28 cellular contexts compared by ENCODE assay signal in genomic region chr12:83190631-83191390, GRCh38.
"Had no signal": no experiment of that assay in that cellular context is flagged by ENCODE, and none has a peak within 500 bp of the region (broad histone marks: within the 10 kb centered on the region; RNA-seq: fewer than 3 reads in every experiment).

No MANE protein-coding gene starts in this region.

- FAIRE-seq: astrocyte had no signal

- DNase-seq: activated CD4-positive, alpha-beta T cell treated with anti-CD3 and anti-CD28 coated beads for 36 hours; activated CD4-positive, alpha-beta T cell treated with anti-CD3 and anti-CD28 coated beads, Interleukin-2, amount 10 ng/mL, durations not matched to agents 7 days and 5 days; activated CD4-positive, alpha-beta T cell treated with anti-CD3 and anti-CD28 coated beads, Interleukin-2, amount 50 U/mL, for 48 hours; activated CD8-positive, alpha-beta memory T cell treated with anti-CD3 and anti-CD28 coated beads, Interleukin-2, amount 50 U/mL, for 4 hours; activated naive CD4-positive, alpha-beta T cell treated with anti-CD3 and anti-CD28 coated beads, Interleukin-2, amount 10 ng/mL, durations not matched to agents 7 days and 5 days; activated naive CD8-positive, alpha-beta T cell treated with anti-CD3 and anti-CD28 coated beads, Interleukin-2, amount 50 U/mL, for 24 hours; activated T-cell treated with anti-CD3 and anti-CD28 coated beads for 4 hours; activated T-cell treated with anti-CD3 and anti-CD28 coated beads, Interleukin-2, amount 50 U/mL, for 4 hours; amygdala; body of pancreas; NCI-H1105 treated with DMSO at 0.1 percent for 48 hours; NCI-H1436; NCI-H1694; NCI-H1930; NCI-H2081 treated with DMSO at 0.1 percent for 48 hours; NCI-H345; NCI-H526; NCI-H748 treated with DMSO at 0.1 percent for 48 hours; Right ventricle myocardium superior had no signal

- H3K36me3 Mint-ChIP-seq: activated naive CD4-positive, alpha-beta T cell treated with anti-CD3 and anti-CD28 coated beads, Interleukin-2, amount 10 ng/mL, durations not matched to agents 7 days and 5 days; activated naive CD8-positive, alpha-beta T cell; WTC11 had no signal

- H3K4me1 ChIP-seq: breast epithelium had no signal

- H3K27me3 Mint-ChIP-seq: activated CD4-positive, alpha-beta T cell treated with anti-CD3 and anti-CD28 coated beads for 36 hours; activated CD4-positive, alpha-beta T cell treated with anti-CD3 and anti-CD28 coated beads, Interleukin-2, amount 10 ng/mL, durations not matched to agents 7 days and 5 days; activated naive CD4-positive, alpha-beta T cell treated with anti-CD3 and anti-CD28 coated beads, Interleukin-2, amount 10 ng/mL, durations not matched to agents 7 days and 5 days had no signal

- H3K27me3 ChIP-seq: body of pancreas, breast epithelium had no signal

- H3K36me3 ChIP-seq: breast epithelium had no signal

- ATAC-seq: activated CD4-positive, alpha-beta T cell treated with anti-CD3 and anti-CD28 coated beads for 36 hours; activated CD4-positive, CD25-positive, alpha-beta regulatory T cell treated with anti-CD3 and anti-CD28 coated beads, Interleukin-2, amount 50 U/mL, for 24 hours; activated naive CD8-positive, alpha-beta T cell treated with anti-CD3 and anti-CD28 coated beads, Interleukin-2, amount 50 U/mL, for 24 hours; activated T-cell treated with anti-CD3 and anti-CD28 coated beads, Interleukin-2, amount 50 U/mL, for 4 hours; body of pancreas had no signal

- H3K9me3 ChIP-seq: body of pancreas, breast epithelium had no signal

- H3K4me3 ChIP-seq: body of pancreas, breast epithelium, SK-N-MC had no signal

- H3K27ac ChIP-seq: body of pancreas, breast epithelium, SK-N-MC had no signal

- H3K4me3 Mint-ChIP-seq: activated CD4-positive, alpha-beta T cell treated with anti-CD3 and anti-CD28 coated beads for 36 hours; activated CD4-positive, alpha-beta T cell treated with anti-CD3 and anti-CD28 coated beads, Interleukin-2, amount 10 ng/mL, durations not matched to agents 7 days and 5 days; activated naive CD4-positive, alpha-beta T cell treated with anti-CD3 and anti-CD28 coated beads, Interleukin-2, amount 10 ng/mL, durations not matched to agents 7 days and 5 days; activated naive CD8-positive, alpha-beta T cell; activated naive CD8-positive, alpha-beta T cell treated with anti-CD3 and anti-CD28 coated beads, Interleukin-2, amount 50 U/mL, for 24 hours; activated T-cell treated with anti-CD3 and anti-CD28 coated beads, Interleukin-2, amount 50 U/mL, for 4 hours; activated T-helper 1 cell treated with anti-CD3 and anti-CD28 coated beads, Interleukin-12 subunit alpha, Interleukin-12 subunit beta, Interleukin-2, Interleukin-4 antibody, amounts not matched to agents 30 ng/mL and 10 ng/mL and 1 ng/mL, durations not matched to agents 14 hours and 24 hours and 36 hours; T-helper 1 cell treated with Interleukin-12 subunit alpha and Interleukin-12 subunit beta and Interleukin-4 antibody, amounts not matched to agents 30 μg/mL and 1 μg/mL, for 36 hours; T-helper 2 cell treated with Interferon-gamma antibody and Interleukin-4, amounts not matched to agents 5 μg/mL and 100 μg/mL, for 36 hours; WTC11 had no signal

- H3K9me3 Mint-ChIP-seq: activated naive CD4-positive, alpha-beta T cell treated with anti-CD3 and anti-CD28 coated beads, Interleukin-2, amount 10 ng/mL, durations not matched to agents 7 days and 5 days; activated naive CD8-positive, alpha-beta T cell treated with anti-CD3 and anti-CD28 coated beads, Interleukin-2, amount 50 U/mL, for 24 hours; activated T-cell treated with anti-CD3 and anti-CD28 coated beads, Interleukin-2, amount 50 U/mL, for 4 hours; T-helper 1 cell treated with Interleukin-12 subunit alpha and Interleukin-12 subunit beta and Interleukin-4 antibody, amounts not matched to agents 30 μg/mL and 1 μg/mL, for 36 hours; T-helper 2 cell treated with Interferon-gamma antibody and Interleukin-4, amounts not matched to agents 5 μg/mL and 100 μg/mL, for 36 hours had no signal

- H3K27ac Mint-ChIP-seq: activated CD4-positive, alpha-beta T cell treated with anti-CD3 and anti-CD28 coated beads for 36 hours; activated CD4-positive, alpha-beta T cell treated with anti-CD3 and anti-CD28 coated beads, Interleukin-2, amount 10 ng/mL, durations not matched to agents 7 days and 5 days; activated naive CD4-positive, alpha-beta T cell treated with anti-CD3 and anti-CD28 coated beads, Interleukin-2, amount 10 ng/mL, durations not matched to agents 7 days and 5 days; activated naive CD8-positive, alpha-beta T cell; activated naive CD8-positive, alpha-beta T cell treated with anti-CD3 and anti-CD28 coated beads, Interleukin-2, amount 50 U/mL, for 24 hours; activated T-helper 1 cell treated with anti-CD3 and anti-CD28 coated beads, Interleukin-12 subunit alpha, Interleukin-12 subunit beta, Interleukin-2, Interleukin-4 antibody, amounts not matched to agents 30 ng/mL and 10 ng/mL and 1 ng/mL, durations not matched to agents 14 hours and 24 hours and 36 hours; T-helper 1 cell treated with Interleukin-12 subunit alpha and Interleukin-12 subunit beta and Interleukin-4 antibody, amounts not matched to agents 30 μg/mL and 1 μg/mL, for 36 hours; T-helper 2 cell treated with Interferon-gamma antibody and Interleukin-4, amounts not matched to agents 5 μg/mL and 100 μg/mL, for 36 hours; WTC11 had no signal

- H3K4me1 Mint-ChIP-seq: activated CD4-positive, alpha-beta T cell treated with anti-CD3 and anti-CD28 coated beads for 36 hours; activated CD4-positive, alpha-beta T cell treated with anti-CD3 and anti-CD28 coated beads, Interleukin-2, amount 10 ng/mL, durations not matched to agents 7 days and 5 days; activated naive CD4-positive, alpha-beta T cell treated with anti-CD3 and anti-CD28 coated beads, Interleukin-2, amount 10 ng/mL, durations not matched to agents 7 days and 5 days; activated naive CD8-positive, alpha-beta T cell treated with anti-CD3 and anti-CD28 coated beads, Interleukin-2, amount 50 U/mL, for 24 hours had no signal
